ENCODE assay signal across 8 cellular contexts in the genomic region with DNA sequence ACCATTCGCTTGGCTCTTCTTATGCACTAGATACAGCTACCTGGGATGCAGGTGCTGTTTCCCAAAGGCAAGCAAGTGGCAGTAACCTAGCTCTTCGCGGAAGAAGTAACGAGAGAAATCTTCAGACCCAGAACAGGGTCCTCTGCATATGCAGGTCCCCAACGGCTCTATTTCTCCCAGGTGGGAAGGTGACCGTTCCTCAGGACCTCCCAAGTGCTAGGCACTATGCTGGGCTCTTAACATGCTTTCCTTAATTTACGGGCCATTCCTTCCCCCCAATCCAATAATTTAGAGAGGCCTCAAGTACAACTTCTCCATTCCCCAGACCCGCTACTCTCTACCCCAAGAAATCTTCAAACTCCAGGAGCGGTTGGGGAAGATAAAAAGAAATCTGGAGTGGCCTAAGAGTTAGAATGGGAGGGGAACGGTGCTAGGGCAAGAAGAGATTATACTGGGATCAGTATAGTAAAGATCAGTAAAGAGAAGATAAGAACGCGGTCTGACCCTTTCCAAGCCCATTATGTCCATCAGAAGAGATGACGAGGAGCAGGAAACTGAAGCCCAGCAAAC. TPM values are rescaled to one million over a fixed set of nuclear protein-coding genes. Genes with fewer than 3 reads are reported as not detected.
DNase-seq lines count a peak whose midpoint lies in the region; TF ChIP-seq lines count a peak whose summit lies in the region.

No MANE protein-coding gene starts in this region.

- no peaks in the 10 kb centered on the region for H3K9me3 ChIP-seq in SJSA1 (replicated peaks)
- no peaks in the 10 kb centered on the region for H3K9me3 ChIP-seq in esophagus (ENCODE audit: control insufficient read depth in 2 of 2, insufficient read depth in 1 of 2, low read depth in 1 of 2, low read length in 1 of 2)
- no peaks in the 10 kb centered on the region for H3K9me3 ChIP-seq in prostate gland

- in situ Hi-C loops in G401 (cut with HindIII; ENCODE audit: low sequenced_read_pairs): no loop called here

- H3K27me3 ChIP-seq in SJSA1 (replicated peaks): no peaks in the 10 kb centered on the region
- no peaks in the 10 kb centered on the region for H3K27me3 ChIP-seq in esophagus (ENCODE audit: control insufficient read depth in 1 of 2, insufficient read depth in 2 of 2, low read length in 2 of 2)
- no peaks in the 10 kb centered on the region for H3K27me3 ChIP-seq in prostate gland (replicated peaks; ENCODE audit: insufficient read depth)

- DNase-seq in GM12865 (ENCODE audit: low read depth) (peak; percentile 3), SJSA1 (ENCODE audit: low read depth in 1 of 2, low spot score in 2 of 2) (no peak), prostate gland (ENCODE audit: low spot score) (peak; percentile 6), NCI-H526 treated with DMSO at 0.1 percent for 48 hours (lab: John Stamatoyannopoulos, UW) (no peak), G401 (ENCODE audit: low spot score) (no peak), OCI-M2 (lab: John Stamatoyannopoulos, UW; ENCODE audit: unreplicated experiment) (no peak)
- no peak for DNase-seq in stimulated activated CD4-positive, alpha-beta T cell treated with anti-CD3 and anti-CD28 coated beads, Interleukin-15, amount 100 ng/mL, for 24 hours

- 2 to 3% methylated on average over 13 of the region's 13 CpGs for WGBS in esophagus, 2 donors
- WGBS in prostate gland: 3% methylated on average over 13 of the region's 13 CpGs

- peak overlapping the region; percentile 39; the same call in 1 of the 2 replicates for H3K27ac ChIP-seq in SJSA1
- H3K27ac ChIP-seq in esophagus (ENCODE audit: low read depth in 2 of 2, low read length in 1 of 2): peak overlapping the region; percentile 84 to 94
- peak overlapping the region; percentile 84 to 88 for H3K27ac ChIP-seq in prostate gland

- H3K36me3 ChIP-seq in SJSA1: peaks cover 20% of the 10 kb centered on the region
- H3K36me3 ChIP-seq in esophagus (ENCODE audit: control insufficient read depth in 2 of 2, insufficient read depth in 2 of 2, low read length in 1 of 2): peaks cover 0 to 5% of the 10 kb centered on the region in 2 donors
- H3K36me3 ChIP-seq in prostate gland: no peaks in the 10 kb centered on the region

- TF ChIP-seq POLR2A in prostate gland (IDR thresholded peaks at IDR 0.05): no peak

- H3K4me3 ChIP-seq in GM12865 (ENCODE audit: low read depth, low read length): peak overlapping the region; percentile 91
- H3K4me3 ChIP-seq in SJSA1: peak overlapping the region; percentile 86
- H3K4me3 ChIP-seq in esophagus (ENCODE audit: low read depth in 1 of 2, low read length in 2 of 2): peak overlapping the region; percentile 86 to 99
- peak overlapping the region; percentile 79 to 86 for H3K4me3 ChIP-seq in prostate gland

- no peak for TF ChIP-seq CTCF in GM12865 (IDR thresholded peaks at IDR 0.05; ENCODE audit: insufficient read depth, low read depth, low read length, missing control alignments)
- TF ChIP-seq CTCF in prostate gland (IDR thresholded peaks at IDR 0.05): no peak

- peaks cover 37% of the 10 kb centered on the region for H3K4me1 ChIP-seq in SJSA1 (replicated peaks)
- peaks cover 0 to 3% of the 10 kb centered on the region in 2 donors for H3K4me1 ChIP-seq in esophagus (ENCODE audit: control insufficient read depth in 2 of 2, insufficient read depth in 2 of 2, low read length in 1 of 2)
- peaks cover 6% of the 10 kb centered on the region for H3K4me1 ChIP-seq in prostate gland (replicated peaks)

- intact Hi-C loops in prostate gland (cut with DNase I): no loop called here

RNA-seq across cellular contexts. Expression of a gene that starts 0.4 kb away (rescaled TPM):
- total RNA-seq in SJSA1 (2014; rRNA removed; shearing (Covaris generic)): 69.7 and 100 TPM in 2 replicates
- 10 to 100 TPM in 1 of 2 donors, 1 to 10 TPM in 1; 7.1 to 14.9 TPM for polyA plus RNA-seq in esophagus
- 10 to 100 TPM; 46.1 to 70.6 TPM for total RNA-seq in prostate gland
- 44.6 and 62.4 TPM in 2 replicates for total RNA-seq in G401 (2014; rRNA removed; shearing (Covaris generic))

RNA-seq across cellular contexts. Expression of a gene that starts 1.5 kb away (rescaled TPM):
- total RNA-seq in SJSA1 (2014; rRNA removed; shearing (Covaris generic)): 63.7 and 91.1 TPM in 2 replicates
- polyA plus RNA-seq in esophagus: 10 to 100 TPM; 26.8 to 34.2 TPM
- total RNA-seq in prostate gland: 10 to 100 TPM; 34.7 to 39.0 TPM
- total RNA-seq in G401 (2014; rRNA removed; shearing (Covaris generic)): 60.5 and 77.3 TPM in 2 replicates

RNA-seq across cellular contexts. Expression of a gene that starts 21.0 kb away (rescaled TPM):
- 19.8 and 34.0 TPM in 2 replicates for total RNA-seq in SJSA1 (2014; rRNA removed; shearing (Covaris generic))
- 1 to 10 TPM; 2.5 to 6.5 TPM for polyA plus RNA-seq in esophagus
- total RNA-seq in prostate gland: 10 to 100 TPM in 1 of 2 donors, 1 to 10 TPM in 1; 9.2 to 15.0 TPM
- total RNA-seq in G401 (2014; rRNA removed; shearing (Covaris generic)): 16.3 and 18.3 TPM in 2 replicates

Comparison
In these comparisons a context has a peak if more than half of its experiments do, and no peak if none do; other contexts are left out.
1. DNase-seq: peak in GM12865 (single experiment) and prostate gland (single experiment); none in SJSA1 (0 of 2), NCI-H526 treated with DMSO at 0.1 percent for 48 hours (single experiment), G401 (single experiment), stimulated activated CD4-positive, alpha-beta T cell treated with anti-CD3 and anti-CD28 coated beads, Interleukin-15, amount 100 ng/mL, for 24 hours (single experiment) and OCI-M2 (single experiment).
2. H3K27ac ChIP-seq: peak in every context shown above with its lines; median percentile 89 in esophagus; 86 in prostate gland; 39 in SJSA1.
3. Peak in every context shown above with its lines, with median percentiles within 50 percentile points of each other: H3K4me3 ChIP-seq.